Comparison of ENCODE assay signal across 8 cellular contexts in the genomic region with DNA sequence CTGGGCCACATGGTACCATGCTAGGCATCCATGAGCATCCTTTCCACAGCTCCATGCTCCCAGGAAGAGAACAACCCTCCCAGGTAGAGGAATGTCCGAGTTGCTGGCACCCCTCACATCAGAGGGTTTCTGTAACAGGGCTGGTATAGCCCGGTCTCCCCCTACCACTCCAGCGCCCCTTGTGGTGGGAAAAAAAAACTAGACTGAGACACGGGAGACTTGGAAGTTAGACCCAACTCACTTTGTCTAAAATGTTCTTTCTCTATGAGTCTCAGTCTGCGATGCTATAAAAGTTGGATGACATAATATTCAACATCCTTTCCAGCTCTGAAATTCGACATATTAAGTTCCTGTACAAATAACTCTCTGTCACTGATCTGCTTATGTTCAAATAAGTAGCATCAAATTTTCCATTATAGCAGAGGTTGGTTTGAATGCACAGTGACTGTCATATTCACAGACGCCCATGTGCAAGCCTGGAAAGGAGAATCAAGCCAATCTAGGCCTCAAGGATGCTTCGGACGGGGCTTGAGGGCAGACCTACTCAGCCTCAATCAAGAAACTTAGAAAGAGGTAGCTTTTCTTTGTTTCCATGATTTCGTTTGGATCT. TPM values are rescaled to one million over a fixed set of nuclear protein-coding genes. Genes with fewer than 3 reads are reported as not detected.
DNase-seq lines count a peak whose midpoint lies in the region; ATAC-seq and TF ChIP-seq lines count a peak whose summit lies in the region.

No MANE protein-coding gene starts in this region.

- peak overlapping the region; percentile 56 for H3K27ac ChIP-seq in thymus (ENCODE audit: low read depth)
- no peak overlapping the region for H3K27ac ChIP-seq in vagina

- intact Hi-C loops in vagina (cut with DNase I): no loop called here

- 77% methylated on average over 10 of the region's 10 CpGs for WGBS in thymus

- H3K9me3 ChIP-seq in BE2C: no peaks in the 10 kb centered on the region
- no peaks in the 10 kb centered on the region for H3K9me3 ChIP-seq in thymus (ENCODE audit: control insufficient read depth)
- H3K9me3 ChIP-seq in vagina: no peaks in the 10 kb centered on the region

- DNase-seq in BE2C: peak; percentile 43
- DNase-seq in GM13976 (ENCODE audit: low spot score): peak; percentile 57
- peak; percentile 11 for DNase-seq in SKM-1 treated with dmso at 0.1 percent for 144 hours (lab: John Stamatoyannopoulos, UW; ENCODE audit: unreplicated experiment)
- DNase-seq in foreskin fibroblast: no peak
- DNase-seq in vagina (ENCODE audit: extremely low spot score in 2 of 2): no peak

- ATAC-seq in GM18858 (IDR thresholded peaks at IDR 0.05; ENCODE audit: unreplicated experiment) (no peak), HG02885 (IDR thresholded peaks at IDR 0.05; ENCODE audit: poor library complexity, unreplicated experiment) (no peak)

- H3K4me1 ChIP-seq in BE2C (no peaks in the 10 kb centered on the region), thymus (ENCODE audit: control insufficient read depth, insufficient read depth, low read length) (peaks cover 26% of the 10 kb centered on the region), vagina (peaks cover 40% of the 10 kb centered on the region)

- TF ChIP-seq POLR2A in vagina (IDR thresholded peaks at IDR 0.05): no peak

- H3K4me3 ChIP-seq in BE2C (ENCODE audit: low read depth, low read length) (no peak overlapping the region), foreskin fibroblast (ENCODE audit: low read depth in 1 of 2, low read length in 2 of 2) (no peak overlapping the region), thymus (ENCODE audit: low read length) (no peak overlapping the region), vagina (no peak overlapping the region)

- peaks cover 5% of the 10 kb centered on the region for H3K27me3 ChIP-seq in BE2C
- no peaks in the 10 kb centered on the region for H3K27me3 ChIP-seq in thymus (ENCODE audit: control insufficient read depth, insufficient read depth)
- H3K27me3 ChIP-seq in vagina: no peaks in the 10 kb centered on the region

- TF ChIP-seq CTCF in BE2C (IDR thresholded peaks at IDR 0.05; ENCODE audit: low read depth, low read length) (peak; percentile 82), GM13976 (IDR thresholded peaks at IDR 0.05; ENCODE audit: borderline replicate concordance, control extremely low read depth, extremely low read depth, insufficient read depth, missing control alignments) (peak; percentile 45), foreskin fibroblast (IDR thresholded peaks at IDR 0.05; ENCODE audit: low read depth, low read length) (peak; percentile 38), vagina (IDR thresholded peaks at IDR 0.05) (no peak)

- in situ Hi-C loops in GM13976 (cut with MboI; ENCODE audit: low sequenced_read_pairs, unreplicated experiment): no loop called here

- H3K36me3 ChIP-seq in BE2C: no peaks in the 10 kb centered on the region
- H3K36me3 ChIP-seq in thymus (ENCODE audit: control insufficient read depth, insufficient read depth): no peaks in the 10 kb centered on the region
- H3K36me3 ChIP-seq in vagina: no peaks in the 10 kb centered on the region

RNA-seq across cellular contexts. Expression of a gene that starts 25.7 kb away (rescaled TPM):
- not detected for polyA plus RNA-seq in BE2C (2012; ENCODE audit: insufficient read depth, insufficient read length, low read depth)
- 23.9 TPM for polyA plus RNA-seq in thymus
- 50.3 TPM for total RNA-seq in vagina

RNA-seq across cellular contexts. Expression of a gene that starts 54.5 kb away (rescaled TPM):
- polyA plus RNA-seq in BE2C (2012; ENCODE audit: insufficient read depth, insufficient read length, low read depth): 0.34 TPM
- polyA plus RNA-seq in thymus: 61.3 TPM
- total RNA-seq in vagina: 240 TPM

Comparison
In these comparisons a context has a peak if more than half of its experiments do, and no peak if none do; other contexts are left out.
1. DNase-seq: peak in BE2C (single experiment), GM13976 (single experiment) and SKM-1 treated with dmso at 0.1 percent for 144 hours (single experiment); none in foreskin fibroblast (0 of 2) and vagina (0 of 2).
2. CTCF ChIP-seq: peak in BE2C (single experiment), GM13976 (single experiment) and foreskin fibroblast (single experiment); none in vagina (0 of 3).